ENCODE assay signal across 29 cellular contexts in the genomic region with DNA sequence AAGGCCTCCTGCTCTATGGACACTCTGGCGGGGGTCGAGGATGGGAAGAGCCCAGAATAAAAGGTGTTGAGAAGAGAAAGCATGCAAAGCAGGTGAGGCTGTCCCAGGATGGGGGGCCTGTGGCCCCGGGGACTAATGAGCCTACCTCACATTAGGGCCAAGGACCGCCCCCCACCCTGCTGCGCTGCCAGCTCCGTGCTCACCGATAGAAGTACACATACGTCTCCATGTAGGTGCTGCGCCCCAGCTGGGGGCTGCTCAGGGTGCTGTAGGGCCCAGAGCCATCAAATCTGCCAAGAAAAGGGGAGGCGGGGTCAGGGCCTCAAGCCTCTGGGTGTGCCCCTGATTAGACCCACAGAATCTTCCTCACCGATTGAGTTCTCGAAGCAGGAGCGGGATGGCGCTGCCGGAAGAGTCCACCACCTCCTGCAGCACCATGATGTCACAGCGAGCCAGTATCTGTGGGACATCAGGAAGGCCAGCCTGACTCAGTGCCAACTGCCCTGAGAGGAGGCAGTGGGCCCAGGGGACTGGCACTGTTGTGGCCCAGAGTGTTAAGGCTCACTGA.
"Had no signal": no experiment of that assay in that cellular context is flagged by ENCODE, and none has a peak within 500 bp of the region (broad histone marks: within the 10 kb centered on the region; RNA-seq: fewer than 3 reads in every experiment).

No MANE protein-coding gene starts in this region.

- H3K4me3 ChIP-seq: body of pancreas had no signal

- ATAC-seq: activated CD4-positive, alpha-beta T cell treated with anti-CD3 and anti-CD28 coated beads for 36 hours; activated CD4-positive, CD25-positive, alpha-beta regulatory T cell treated with anti-CD3 and anti-CD28 coated beads, Interleukin-2, amount 50 U/mL, for 24 hours; body of pancreas; esophagus mucosa; T-helper 17 cell had no signal

- H3K27me3 Mint-ChIP-seq: activated B cell treated with CpG ODN at 0.5 μM for 24 hours; activated CD4-positive, alpha-beta memory T cell treated with anti-CD3 and anti-CD28 coated beads, Interleukin-2, amount 10 ng/mL, durations not matched to agents 7 days and 5 days; activated CD4-positive, alpha-beta T cell treated with anti-CD3 and anti-CD28 coated beads for 36 hours; activated CD4-positive, alpha-beta T cell treated with anti-CD3 and anti-CD28 coated beads, Interleukin-2, amount 10 ng/mL, durations not matched to agents 24 days and 14 days; activated naive CD8-positive, alpha-beta T cell; T-helper 17 cell had no signal

- FAIRE-seq: colon, frontal cortex had no signal

- H3K9me3 Mint-ChIP-seq: activated B cell treated with CpG ODN at 0.5 μM for 24 hours; activated CD4-positive, alpha-beta memory T cell treated with anti-CD3 and anti-CD28 coated beads, Interleukin-2, amount 10 ng/mL, durations not matched to agents 7 days and 5 days; activated CD4-positive, alpha-beta T cell treated with anti-CD3 and anti-CD28 coated beads, Interleukin-2, amount 10 ng/mL, durations not matched to agents 24 days and 14 days; activated naive CD4-positive, alpha-beta T cell treated with anti-CD3 and anti-CD28 coated beads for 36 hours; activated T-cell treated with anti-CD3 and anti-CD28 coated beads, Interleukin-2, amount 50 U/mL, for 24 hours; activated T-helper 1 cell treated with anti-CD3 and anti-CD28 coated beads, Interleukin-12 subunit alpha, Interleukin-12 subunit beta, Interleukin-2, Interleukin-4 antibody, amounts not matched to agents 30 ng/mL and 10 ng/mL and 1 ng/mL, durations not matched to agents 14 hours and 24 hours and 36 hours; activated T-helper 2 cell treated with anti-CD3 and anti-CD28 coated beads, Interferon-gamma antibody, Interleukin-2, Interleukin-4, amounts not matched to agents 10 μg/mL and 5 μg/mL and 100 μg/mL, durations not matched to agents 14 hours and 24 hours and 36 hours; T-helper 2 cell treated with Interferon-gamma antibody and Interleukin-4, amounts not matched to agents 5 μg/mL and 100 μg/mL, for 36 hours had no signal

- H3K27ac Mint-ChIP-seq: activated B cell treated with CpG ODN at 0.5 μM for 24 hours; activated CD4-positive, alpha-beta memory T cell treated with anti-CD3 and anti-CD28 coated beads, Interleukin-2, amount 10 ng/mL, durations not matched to agents 7 days and 5 days; activated CD4-positive, alpha-beta T cell treated with anti-CD3 and anti-CD28 coated beads for 36 hours; activated CD4-positive, alpha-beta T cell treated with anti-CD3 and anti-CD28 coated beads, Interleukin-2, amount 10 ng/mL, durations not matched to agents 24 days and 14 days; activated naive CD4-positive, alpha-beta T cell treated with anti-CD3 and anti-CD28 coated beads for 36 hours; activated naive CD8-positive, alpha-beta T cell; activated T-cell treated with anti-CD3 and anti-CD28 coated beads, Interleukin-2, amount 50 U/mL, for 24 hours; activated T-helper 1 cell treated with anti-CD3 and anti-CD28 coated beads, Interleukin-12 subunit alpha, Interleukin-12 subunit beta, Interleukin-2, Interleukin-4 antibody, amounts not matched to agents 30 ng/mL and 10 ng/mL and 1 ng/mL, durations not matched to agents 14 hours and 24 hours and 36 hours; activated T-helper 2 cell treated with anti-CD3 and anti-CD28 coated beads, Interferon-gamma antibody, Interleukin-2, Interleukin-4, amounts not matched to agents 10 μg/mL and 5 μg/mL and 100 μg/mL, durations not matched to agents 14 hours and 24 hours and 36 hours; T-helper 17 cell; T-helper 2 cell treated with Interferon-gamma antibody and Interleukin-4, amounts not matched to agents 5 μg/mL and 100 μg/mL, for 36 hours had no signal

- DNase-seq: activated B cell treated with CpG ODN at 0.5 μM for 24 hours; activated CD4-positive, alpha-beta memory T cell treated with anti-CD3 and anti-CD28 coated beads, Interleukin-2, amount 10 ng/mL, durations not matched to agents 7 days and 5 days; activated CD4-positive, alpha-beta T cell treated with anti-CD3 and anti-CD28 coated beads for 36 hours; activated CD4-positive, alpha-beta T cell treated with anti-CD3 and anti-CD28 coated beads, Interleukin-2, amount 10 ng/mL, durations not matched to agents 24 days and 14 days; activated CD4-positive, alpha-beta T cell treated with anti-CD3 and anti-CD28 coated beads, Interleukin-2, amount 50 U/mL, for 4 hours; activated CD8-positive, alpha-beta memory T cell treated with anti-CD3 and anti-CD28 coated beads, Interleukin-2, amount 50 U/mL, for 48 hours; activated effector memory CD4-positive, alpha-beta T cell treated with anti-CD3 and anti-CD28 coated beads, Interleukin-2, amount 50 U/mL, for 16 hours; activated naive CD4-positive, alpha-beta T cell treated with anti-CD3 and anti-CD28 coated beads for 36 hours; activated T-cell treated with anti-CD3 and anti-CD28 coated beads for 4 hours; activated T-cell treated with anti-CD3 and anti-CD28 coated beads, Interleukin-2, amount 50 U/mL, for 24 hours; amniotic stem cell; anterior cingulate cortex; body of pancreas; caudate nucleus; effector CD8-positive, alpha-beta T cell; foreskin fibroblast; head of caudate nucleus; T-helper 1 cell; T-helper 17 cell; T1000; WERI-Rb-1 had no signal

- H3K4me3 Mint-ChIP-seq: activated B cell treated with CpG ODN at 0.5 μM for 24 hours; activated CD4-positive, alpha-beta memory T cell treated with anti-CD3 and anti-CD28 coated beads, Interleukin-2, amount 10 ng/mL, durations not matched to agents 7 days and 5 days; activated CD4-positive, alpha-beta T cell treated with anti-CD3 and anti-CD28 coated beads for 36 hours; activated CD4-positive, alpha-beta T cell treated with anti-CD3 and anti-CD28 coated beads, Interleukin-2, amount 10 ng/mL, durations not matched to agents 24 days and 14 days; activated naive CD4-positive, alpha-beta T cell treated with anti-CD3 and anti-CD28 coated beads for 36 hours; activated naive CD8-positive, alpha-beta T cell; activated T-cell treated with anti-CD3 and anti-CD28 coated beads, Interleukin-2, amount 50 U/mL, for 24 hours; activated T-helper 1 cell treated with anti-CD3 and anti-CD28 coated beads, Interleukin-12 subunit alpha, Interleukin-12 subunit beta, Interleukin-2, Interleukin-4 antibody, amounts not matched to agents 30 ng/mL and 10 ng/mL and 1 ng/mL, durations not matched to agents 14 hours and 24 hours and 36 hours; T-helper 17 cell; T-helper 2 cell treated with Interferon-gamma antibody and Interleukin-4, amounts not matched to agents 5 μg/mL and 100 μg/mL, for 36 hours had no signal

- H3K27me3 ChIP-seq: body of pancreas had no signal

- H3K27ac ChIP-seq: body of pancreas, WERI-Rb-1 had no signal

- H3K9me3 ChIP-seq: body of pancreas had no signal
